13 cellular contexts compared by ENCODE assay signal in the genomic region with DNA sequence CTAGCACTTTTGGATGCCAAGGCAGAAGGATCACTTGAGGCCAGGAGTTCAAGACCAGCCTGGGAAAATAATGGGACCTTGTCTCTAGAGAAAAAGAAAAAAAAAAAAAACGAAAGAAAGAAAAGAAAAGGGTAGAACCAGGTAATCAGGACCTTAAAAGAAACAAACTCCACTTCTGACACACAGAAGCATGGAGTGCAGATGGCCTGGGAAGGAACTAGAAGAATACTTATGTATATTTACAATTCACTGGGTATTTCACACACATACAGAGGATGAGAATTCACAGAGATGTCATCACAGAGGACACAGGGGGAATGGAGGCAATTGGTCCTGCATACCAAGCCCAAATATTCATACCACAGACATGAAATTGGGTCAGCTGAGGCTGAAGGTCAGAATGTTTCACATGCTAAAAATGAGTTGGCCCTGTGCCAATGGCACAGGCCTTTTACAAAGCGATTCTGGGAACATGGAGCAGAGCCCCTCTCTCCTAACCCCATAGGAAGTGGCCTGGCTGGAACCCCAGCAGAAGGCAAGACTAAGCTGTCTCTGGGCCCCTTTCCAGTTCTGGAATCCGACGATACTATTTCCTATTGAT. TPM values are rescaled to one million over a fixed set of nuclear protein-coding genes. Genes with fewer than 3 reads are reported as not detected.
DNase-seq lines count a peak whose midpoint lies in the region; TF ChIP-seq lines count a peak whose summit lies in the region.
"Had no signal": no experiment of that assay in that cellular context is flagged by ENCODE, and none has a peak within 500 bp of the region (broad histone marks: within the 10 kb centered on the region; RNA-seq: fewer than 3 reads in every experiment).

No MANE protein-coding gene starts in this region.

- no peaks in the 10 kb centered on the region for H3K27me3 Mint-ChIP-seq in neural crest cell (ENCODE audit: low read depth)

- peaks cover 41 to 80% (median 78%) of the 10 kb centered on the region in 4 donors for H3K36me3 ChIP-seq in esophagus muscularis mucosa
- peaks cover 52% of the 10 kb centered on the region for H3K36me3 ChIP-seq in HAP-1 (replicated peaks)

- peak overlapping the region; percentile 12 for H3K27ac Mint-ChIP-seq in neural crest cell (ENCODE audit: unreplicated experiment)

- TF ChIP-seq RAD21 in Ishikawa (IDR thresholded peaks at IDR 0.05; ENCODE audit: low read depth): no peak

- H3K36me3 Mint-ChIP-seq in neural crest cell (ENCODE audit: low read depth): peaks cover 3% of the 10 kb centered on the region

- no peak overlapping the region for H3K4me3 ChIP-seq in esophagus muscularis mucosa
- no peak overlapping the region for H3K4me3 ChIP-seq in HAP-1

- WGBS in esophagus muscularis mucosa: 45% methylated on average over 4 of the region's 4 CpGs

- TF ChIP-seq CTCF in AG09319 (IDR thresholded peaks at IDR 0.05; ENCODE audit: low read depth, low read length): no peak
- TF ChIP-seq CTCF in esophagus muscularis mucosa (IDR thresholded peaks at IDR 0.05): no peak
- TF ChIP-seq CTCF in neural crest cell (conservative IDR thresholded peaks at IDR 0.05): no peak

- H3K9me3 Mint-ChIP-seq in neural crest cell: no peaks in the 10 kb centered on the region
- H3K9me3 Mint-ChIP-seq: activated T-cell treated with anti-CD3 and anti-CD28 coated beads, Interleukin-2, amount 50 U/mL, for 4 hours had no signal

- H3K27ac ChIP-seq in esophagus muscularis mucosa (replicated peaks in 1 of 4): peak overlapping the region; percentile 20 to 66 (median 40)

- no peaks in the 10 kb centered on the region for H3K9me3 ChIP-seq in esophagus muscularis mucosa
- no peaks in the 10 kb centered on the region for H3K9me3 ChIP-seq in HAP-1

- intact Hi-C loops in esophagus muscularis mucosa (cut with DNase I): no loop called here

- TF ChIP-seq EP300 in Ishikawa (IDR thresholded peaks at IDR 0.05; ENCODE audit: borderline replicate concordance) (no peak), esophagus muscularis mucosa (IDR thresholded peaks at IDR 0.05) (no peak)

- peaks cover 29% of the 10 kb centered on the region for H3K4me1 Mint-ChIP-seq in neural crest cell

- H3K4me1 ChIP-seq in esophagus muscularis mucosa (peaks cover 27 to 43% (median 42%) of the 10 kb centered on the region in 4 donors), HAP-1 (peaks cover 11% of the 10 kb centered on the region)

- no peak for TF ChIP-seq POLR2A in esophagus muscularis mucosa (IDR thresholded peaks at IDR 0.05; ENCODE audit: low read depth)

- DNase-seq in AG09319 (ENCODE audit: extremely low read depth, low read depth) (peak; percentile 85), esophagus muscularis mucosa (ENCODE audit: extremely low spot score) (no peak), neural crest cell (ENCODE audit: low read depth, low spot score) (no peak), HAP-1 (ENCODE audit: low spot score in 2 of 2) (no peak), SIG-M5 treated with dmso at 0.1 percent for 504 hours (lab: John Stamatoyannopoulos, UW; ENCODE audit: unreplicated experiment) (no peak), T-helper 2 cell (no peak)
- DNase-seq in stimulated activated CD4-positive, alpha-beta T cell treated with anti-CD3 and anti-CD28 coated beads, Interleukin-4, amount 100 ng/mL, for 4 hours: no peak
- DNase-seq: activated T-cell treated with anti-CD3 and anti-CD28 coated beads, Interleukin-2, amount 50 U/mL, for 4 hours; Karpas-422; NCI-H526 treated with DMSO at 0.1 percent for 48 hours; stimulated activated CD4-positive, alpha-beta T cell treated with anti-CD3 and anti-CD28 coated beads, Interleukin-1b, Interleukin-23, amount 100 ng/mL, for 48 hours; T-helper 9 cell had no signal

- peak overlapping the region; percentile 72 for H3K4me3 Mint-ChIP-seq in neural crest cell
- H3K4me3 Mint-ChIP-seq: activated T-cell treated with anti-CD3 and anti-CD28 coated beads, Interleukin-2, amount 50 U/mL, for 4 hours had no signal

- in situ Hi-C loops in HAP-1 (cut with MboI; ENCODE audit: low sequenced_read_pairs): no loop called here

- H3K27me3 ChIP-seq in esophagus muscularis mucosa (no peaks in the 10 kb centered on the region), HAP-1 (ENCODE audit: low read depth) (no peaks in the 10 kb centered on the region)

TF ChIP-seq in Ishikawa, 13 proteins besides CTCF, POLR2A, EP300 and RAD21:
- TF ChIP-seq MAX (IDR thresholded peaks at IDR 0.05) (no peak), TAF1 (IDR thresholded peaks at IDR 0.05; ENCODE audit: low read depth) (no peak), USF1 (IDR thresholded peaks at IDR 0.05) (no peak), ZBTB7A (IDR thresholded peaks at IDR 0.05; ENCODE audit: low read depth) (no peak), NFIC (IDR thresholded peaks at IDR 0.05) (peak; percentile 61; the same call in 1 of the 2 replicates), EGR1 (IDR thresholded peaks at IDR 0.05) (no peak), TCF12 (IDR thresholded peaks at IDR 0.05; ENCODE audit: low read depth) (no peak), TEAD4 (IDR thresholded peaks at IDR 0.05) (no peak)

RNA-seq across cellular contexts. Expression of gene B4GALT3, which starts 4.4 kb away (rescaled TPM):
- 10 to 100 TPM; 14.1 to 26.5 (median 21.8) TPM for total RNA-seq in esophagus muscularis mucosa
- total RNA-seq in neural crest cell: 50.6 and 53.2 TPM in 2 replicates

RNA-seq across cellular contexts. Expression of gene PPOX, which starts 6.7 kb away (rescaled TPM):
- 10 to 100 TPM; 12.8 to 22.1 (median 15.8) TPM for total RNA-seq in esophagus muscularis mucosa
- 48.3 and 48.6 TPM in 2 replicates for total RNA-seq in neural crest cell

RNA-seq across cellular contexts. Expression of gene USP21, which starts 13.6 kb away (rescaled TPM):
- total RNA-seq in esophagus muscularis mucosa: 10 to 100 TPM; 13.3 to 25.3 (median 16.3) TPM
- total RNA-seq in neural crest cell: 41.6 and 45.2 TPM in 2 replicates

RNA-seq across cellular contexts. Expression of gene UFC1, which starts 19.1 kb away (rescaled TPM):
- 10 to 100 TPM; 62.8 to 86.1 (median 71.6) TPM for total RNA-seq in esophagus muscularis mucosa
- 77.2 and 80.9 TPM in 2 replicates for total RNA-seq in neural crest cell

RNA-seq across cellular contexts. Expression of gene ADAMTS4, which starts 26.0 kb away (rescaled TPM):
- total RNA-seq in esophagus muscularis mucosa (100 to 1,000 TPM in 1 of 4 donors, 10 to 100 TPM in 1, 1 to 10 TPM in 2; 2.5 to 126 (median 12.0) TPM), neural crest cell (4.6 and 4.8 TPM in 2 replicates)
